In the genomic region with DNA sequence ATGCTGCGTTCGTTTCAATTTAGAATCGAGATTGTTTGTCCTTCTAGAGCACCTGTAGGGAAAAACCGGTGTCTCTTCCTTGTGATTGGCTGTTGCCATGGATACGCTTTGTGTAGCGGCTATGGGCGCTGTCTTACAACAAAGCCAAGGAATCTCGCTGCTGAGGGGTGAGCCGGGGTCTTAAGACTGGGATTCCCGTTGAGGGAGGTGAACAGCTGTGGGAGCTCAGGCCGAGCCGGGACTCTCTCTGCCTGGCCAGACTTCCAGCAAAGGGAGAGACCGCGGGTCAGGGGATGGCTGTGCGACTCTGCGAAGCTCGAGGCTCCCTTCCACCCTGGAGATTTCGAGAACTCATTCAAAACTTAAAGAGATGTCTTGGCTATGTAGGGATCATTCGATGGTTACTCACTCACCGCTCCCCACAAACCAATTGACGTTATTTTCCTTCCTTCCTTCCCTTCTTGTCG, we compare ENCODE assay signal across 8 cellular contexts. TPM values are rescaled to one million over a fixed set of nuclear protein-coding genes. Genes with fewer than 3 reads are reported as not detected.
DNase-seq lines count a peak whose midpoint lies in the region; TF ChIP-seq lines count a peak whose summit lies in the region.

A gene with protein sequence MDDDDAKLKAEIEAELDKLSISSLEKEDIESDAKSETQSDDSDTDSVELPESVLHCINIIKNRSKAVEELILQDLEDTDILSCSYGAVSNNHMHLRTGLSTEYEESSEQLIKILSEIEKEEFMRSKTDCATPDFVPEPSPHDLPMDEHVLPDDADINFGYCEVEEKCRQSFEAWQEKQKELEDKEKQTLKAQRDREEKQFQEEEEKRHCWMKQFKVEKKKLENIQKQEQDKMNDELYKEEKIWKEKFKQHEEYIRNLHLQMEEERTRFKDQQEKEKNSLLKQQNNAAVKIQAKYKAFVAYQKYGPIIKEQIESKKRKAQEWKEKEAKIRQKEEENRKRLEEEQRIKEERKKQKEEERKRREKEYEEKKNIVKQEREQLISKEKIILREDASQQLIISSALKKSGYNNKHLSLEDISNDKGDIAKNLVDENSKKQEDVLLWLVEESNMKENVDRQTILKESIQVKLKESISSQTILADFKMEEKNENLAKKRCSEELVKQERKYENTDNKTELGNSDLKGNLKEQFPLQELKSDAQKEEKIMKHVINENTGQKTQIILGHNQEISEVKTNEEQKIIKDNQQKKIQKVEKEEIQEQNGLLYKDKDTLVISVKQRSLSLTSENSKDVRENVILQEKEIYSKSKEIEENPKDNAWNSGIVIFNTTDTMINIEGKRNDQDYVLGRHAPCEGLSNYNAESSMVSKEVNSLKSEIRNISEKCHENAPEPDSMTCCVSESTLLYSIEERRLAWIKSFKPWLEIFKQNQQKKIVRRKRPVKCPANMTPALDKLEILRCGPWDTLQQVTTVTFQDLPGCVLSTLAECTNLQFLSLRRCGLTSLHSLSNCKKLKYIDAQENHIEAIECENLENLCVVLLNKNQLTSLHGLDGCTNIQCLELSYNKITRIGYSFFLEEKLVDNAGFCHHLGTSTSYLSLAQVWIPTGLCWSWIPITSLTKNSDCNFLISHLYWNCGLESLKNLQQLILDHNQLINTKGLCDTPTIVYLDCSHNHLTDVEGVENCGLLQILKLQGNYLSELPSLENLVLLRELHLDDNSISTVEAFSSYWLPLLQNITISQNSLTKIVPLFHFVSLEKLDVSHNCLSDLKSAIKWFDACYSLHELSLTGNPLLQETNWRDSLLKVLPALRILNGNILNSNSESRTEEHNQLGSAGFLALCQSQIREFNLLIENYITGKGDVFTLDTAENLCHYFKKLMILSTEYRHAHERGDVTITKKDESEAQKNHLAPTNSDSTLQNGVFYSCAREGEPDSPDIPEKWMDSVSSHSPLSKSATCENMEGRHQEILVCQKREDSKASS (N-terminal part only) (plus strand): TSS at position 111 of the 467 bp plus-strand sequence. CDS start 1,826 bp downstream, outside the sequence.
A gene (minus strand): TSS at position 37 of the 467 bp plus-strand sequence. CDS start 6,331 bp downstream, outside the sequence.

- H3K9me3 ChIP-seq in SK-N-MC (ENCODE audit: low read depth, low read length): no peaks in the 10 kb centered on the region

- DNase-seq in GM10266 (ENCODE audit: extremely low spot score) (peak; percentile 74), HCEC 1CT (peak; percentile 70), M059J (ENCODE audit: low read depth) (peak; percentile 64), SK-N-MC (ENCODE audit: low read depth, low spot score) (peak; percentile 60), cerebellar cortex (ENCODE audit: low spot score) (peak; percentile 91), iris pigment epithelial cell (ENCODE audit: low read depth) (peak; percentile 89), RKO (ENCODE audit: low spot score) (no peak)

- peak within 1 kb of the TSS; percentile 81 for H3K4me3 ChIP-seq in SK-N-MC
- peak within 1 kb of the TSS in 6 of 7 experiments; percentile 7 to 45 (median 30) for H3K4me3 ChIP-seq in skin epidermis

- H3K27ac ChIP-seq in SK-N-MC (no peak within 1 kb of the TSS), skin epidermis (no peak within 1 kb of the TSS)

- TF ChIP-seq CTCF in GM10266 (IDR thresholded peaks at IDR 0.05; ENCODE audit: control insufficient read depth, insufficient read depth, low read depth, missing control alignments): no peak

- H3K9ac ChIP-seq in SK-N-MC (ENCODE audit: insufficient read length): peak within 1 kb of the TSS; percentile 51

- no peaks in the 10 kb centered on the region for H3K36me3 ChIP-seq in SK-N-MC (ENCODE audit: insufficient read depth, low read length)

RNA-seq across cellular contexts. Expression of the first gene that starts in this region (rescaled TPM):
- total RNA-seq in M059J (2014; rRNA removed; shearing (Covaris generic)): not detected in 2 replicates

RNA-seq across cellular contexts. Expression of the second gene that starts in this region (rescaled TPM):
- not detected in 2 replicates for total RNA-seq in M059J (2014; rRNA removed; shearing (Covaris generic))

Comparison
In these comparisons a context has a peak if more than half of its experiments do, and no peak if none do; other contexts are left out.
1. Peak in DNase-seq in M059J; RNA of the genes that start here not detected or under 1 TPM.